In genomic region chr3:32401141-32401540, GRCh38 we compare ENCODE assay signal across 8 cellular contexts. TPM values are rescaled to one million over a fixed set of nuclear protein-coding genes. Genes with fewer than 3 reads are reported as not detected.
A peak's percentile ranks its signal among the peaks of the same experiment; 100 is the strongest.
DNase-seq lines count a peak whose midpoint lies in the region; ATAC-seq and TF ChIP-seq lines count a peak whose summit lies in the region.

No MANE protein-coding gene starts in this region.

- no peaks in the 10 kb centered on the region for H3K27me3 Mint-ChIP-seq in neural crest cell (ENCODE audit: low read depth)

- ATAC-seq in GM19043 (IDR thresholded peaks at IDR 0.05; ENCODE audit: low read depth, unreplicated experiment), result peak; percentile 13
- no peak for ATAC-seq in foreskin keratinocyte
- no peak for ATAC-seq in HG02763 (IDR thresholded peaks at IDR 0.05; ENCODE audit: unreplicated experiment)
- ATAC-seq in GM18873 (IDR thresholded peaks at IDR 0.05; ENCODE audit: low FRiP score, unreplicated experiment), result no peak

- TF ChIP-seq CTCF in neural crest cell (conservative IDR thresholded peaks at IDR 0.05) (no peak), foreskin keratinocyte (conservative IDR thresholded peaks at IDR 0.05) (no peak), GM10248 (IDR thresholded peaks at IDR 0.05; ENCODE audit: control extremely low read depth, extremely low read depth, low read depth, missing control alignments) (no peak)

- peak overlapping the region; percentile 97 for H3K27ac Mint-ChIP-seq in neural crest cell (ENCODE audit: unreplicated experiment)

- no peaks in the 10 kb centered on the region for H3K27me3 ChIP-seq in endocrine pancreas (ENCODE audit: control insufficient read depth, insufficient read depth, low read length)
- H3K27me3 ChIP-seq in foreskin keratinocyte, result no peaks in the 10 kb centered on the region

- DNase-seq in M059J (ENCODE audit: low read depth) (peak; percentile 15), neural crest cell (ENCODE audit: low read depth, low spot score) (no peak), foreskin keratinocyte (no peak), GM10248 (ENCODE audit: extremely low spot score) (no peak)

- H3K9ac ChIP-seq in endocrine pancreas (ENCODE audit: control insufficient read depth, insufficient read depth, low read length), result peak overlapping the region; percentile 1

- H3K27ac ChIP-seq in foreskin keratinocyte, result no peak overlapping the region

- CTCF ChIA-PET in GM10248 (lab: Yijun Ruan, JAX), result interaction anchor here (1.7 kb wide), 2 partner anchors 26 to 184 kb away, joined by 3 to 11 read pairs; no protein-coding TSS in a partner anchor

- POLR2A ChIA-PET in GM10248 (lab: Yijun Ruan, JAX), result no interaction called here

- H3K4me1 ChIP-seq in endocrine pancreas (ENCODE audit: control insufficient read depth, insufficient read depth, low read length) (peaks cover 5% of the 10 kb centered on the region), foreskin keratinocyte (peaks cover 6% of the 10 kb centered on the region)

- no peak overlapping the region for H3K4me3 ChIP-seq in endocrine pancreas (ENCODE audit: control insufficient read depth, insufficient read depth, low read length)

- peak overlapping the region; percentile 74 for H3K4me3 Mint-ChIP-seq in neural crest cell

- no peaks in the 10 kb centered on the region for H3K9me3 Mint-ChIP-seq in neural crest cell

- H3K9me3 ChIP-seq in endocrine pancreas (ENCODE audit: control insufficient read depth, low read length), result no peaks in the 10 kb centered on the region

- no peaks in the 10 kb centered on the region for H3K36me3 ChIP-seq in endocrine pancreas (ENCODE audit: control insufficient read depth, insufficient read depth, low read length)

- no peaks in the 10 kb centered on the region for H3K36me3 Mint-ChIP-seq in neural crest cell (ENCODE audit: low read depth)

- H3K4me1 Mint-ChIP-seq in neural crest cell, result peaks cover 37% of the 10 kb centered on the region

RNA-seq across cellular contexts. Expression of gene CMTM7, which starts 9.5 kb away (rescaled TPM):
- total RNA-seq in M059J (2014; rRNA removed; shearing (Covaris generic)), result 13.3 and 14.7 TPM in 2 replicates
- 37.4 and 38.0 TPM in 2 replicates for total RNA-seq in neural crest cell
- 27.5 and 33.2 TPM in 2 replicates for total RNA-seq in foreskin keratinocyte
- polyA plus RNA-seq in foreskin keratinocyte, result 51.2 and 67.7 TPM in 2 replicates
